34 cellular contexts compared by ENCODE assay signal in genomic region chr14:63193236-63193635, GRCh38. TPM values are rescaled to one million over a fixed set of nuclear protein-coding genes. Genes with fewer than 3 reads are reported as not detected.
"Had no signal": no experiment of that assay in that cellular context is flagged by ENCODE, and none has a peak within 500 bp of the region (broad histone marks: within the 10 kb centered on the region; RNA-seq: fewer than 3 reads in every experiment).

No MANE protein-coding gene starts in this region.

- H3K4me3 Mint-ChIP-seq: activated CD4-positive, alpha-beta memory T cell treated with anti-CD3 and anti-CD28 coated beads, Interleukin-2, amount 10 ng/mL, durations not matched to agents 7 days and 5 days; activated naive CD8-positive, alpha-beta T cell treated with anti-CD3 and anti-CD28 coated beads for 36 hours; activated T-cell treated with anti-CD3 and anti-CD28 coated beads, Interleukin-2, amount 50 U/mL, for 72 hours; activated T-helper 17 cell treated with anti-CD3 and anti-CD28 coated beads, Interleukin-2, amount 50 U/mL, for 72 hours had no signal

- H3K9me3 Mint-ChIP-seq: activated naive CD8-positive, alpha-beta T cell treated with anti-CD3 and anti-CD28 coated beads for 36 hours; activated T-helper 17 cell treated with anti-CD3 and anti-CD28 coated beads, Interleukin-2, amount 50 U/mL, for 72 hours had no signal

- DNase-seq: activated CD4-positive, alpha-beta memory T cell treated with anti-CD3 and anti-CD28 coated beads, Interleukin-2, amount 10 ng/mL, durations not matched to agents 7 days and 5 days; activated CD4-positive, alpha-beta T cell treated with anti-CD3 and anti-CD28 coated beads for 1 hour; activated CD4-positive, alpha-beta T cell treated with anti-CD3 and anti-CD28 coated beads for 48 hours; activated CD4-positive, CD25-positive, alpha-beta regulatory T cell; activated effector memory CD4-positive, alpha-beta T cell treated with anti-CD3 and anti-CD28 coated beads, Interleukin-2, amount 50 U/mL, for 16 hours; activated naive CD4-positive, alpha-beta T cell; activated naive CD4-positive, alpha-beta T cell treated with anti-CD3 and anti-CD28 coated beads, Interleukin-2, amount 50 U/mL, for 16 hours; activated naive CD8-positive, alpha-beta T cell treated with anti-CD3 and anti-CD28 coated beads for 36 hours; activated T-cell treated with anti-CD3 and anti-CD28 coated beads, Interleukin-2, amount 50 U/mL, for 1 hour; activated T-cell treated with anti-CD3 and anti-CD28 coated beads, Interleukin-2, amount 50 U/mL, for 72 hours; amniotic stem cell; aorta; brain microvascular endothelial cell; Karpas-422; KBM-7; MG63; NCI-H1105 treated with DMSO at 0.1 percent for 48 hours; NCI-H1436; NCI-H1694; NCI-H2029; NCI-H2171; NCI-H510A; NCI-H526; NCI-H748 treated with DMSO at 0.1 percent for 48 hours; NK-92 treated with Interleukin-12 subunit alpha and Interleukin-12 subunit beta, amount 100 ng/mL, for 24 hours; OCI-M1; Right ventricle myocardium superior; SW 1271; T-helper 1 cell; T-helper 2 cell; T-helper 9 cell had no signal

- H3K9me3 ChIP-seq: MG63 had no signal

- H3K4me3 ChIP-seq: MG63 had no signal

- H3K36me3 ChIP-seq: brain microvascular endothelial cell, MG63 had no signal

- H3K36me3 Mint-ChIP-seq: activated naive CD8-positive, alpha-beta T cell treated with anti-CD3 and anti-CD28 coated beads for 36 hours had no signal

- H3K4me1 Mint-ChIP-seq: activated CD4-positive, alpha-beta memory T cell treated with anti-CD3 and anti-CD28 coated beads, Interleukin-2, amount 10 ng/mL, durations not matched to agents 7 days and 5 days; activated naive CD8-positive, alpha-beta T cell treated with anti-CD3 and anti-CD28 coated beads for 36 hours; activated T-helper 17 cell treated with anti-CD3 and anti-CD28 coated beads, Interleukin-2, amount 50 U/mL, for 72 hours; IgD-negative memory B cell had no signal

- H3K27ac ChIP-seq: brain microvascular endothelial cell had no signal

- H3K27me3 ChIP-seq: brain microvascular endothelial cell, MG63 had no signal

- H3K27ac Mint-ChIP-seq: activated CD4-positive, alpha-beta memory T cell treated with anti-CD3 and anti-CD28 coated beads, Interleukin-2, amount 10 ng/mL, durations not matched to agents 7 days and 5 days; activated naive CD8-positive, alpha-beta T cell treated with anti-CD3 and anti-CD28 coated beads for 36 hours; activated T-cell treated with anti-CD3 and anti-CD28 coated beads, Interleukin-2, amount 50 U/mL, for 72 hours; activated T-helper 17 cell treated with anti-CD3 and anti-CD28 coated beads, Interleukin-2, amount 50 U/mL, for 72 hours; IgD-negative memory B cell had no signal

- ATAC-seq: activated T-cell treated with anti-CD3 and anti-CD28 coated beads, Interleukin-2, amount 50 U/mL, for 72 hours; activated T-helper 17 cell treated with anti-CD3 and anti-CD28 coated beads, Interleukin-2, amount 50 U/mL, for 72 hours had no signal

- H3K27me3 Mint-ChIP-seq: IgD-negative memory B cell had no signal

RNA-seq across cellular contexts. Expression of gene RHOJ, which starts 11.0 kb away (rescaled TPM):
- total RNA-seq: activated CD4-positive, alpha-beta memory T cell treated with anti-CD3 and anti-CD28 coated beads, Interleukin-2, amount 10 ng/mL, durations not matched to agents 7 days and 5 days; activated CD8-positive, alpha-beta memory T cell treated with anti-CD3 and anti-CD28 coated beads for 36 hours; activated naive CD8-positive, alpha-beta T cell treated with anti-CD3 and anti-CD28 coated beads for 36 hours; activated T-cell treated with anti-CD3 and anti-CD28 coated beads, Interleukin-2, amount 50 U/mL, for 72 hours; activated T-helper 17 cell treated with anti-CD3 and anti-CD28 coated beads, Interleukin-2, amount 50 U/mL, for 72 hours had no signal
- polyA plus RNA-seq: IgD-negative memory B cell had no signal
